In genomic region chr22:38449776-38450175, GRCh38 we compare ENCODE assay signal across 18 cellular contexts. TPM values are rescaled to one million over a fixed set of nuclear protein-coding genes. Genes with fewer than 3 reads are reported as not detected.
DNase-seq lines count a peak whose midpoint lies in the region; ATAC-seq and TF ChIP-seq lines count a peak whose summit lies in the region.
"Had no signal": no experiment of that assay in that cellular context is flagged by ENCODE, and none has a peak within 500 bp of the region (broad histone marks: within the 10 kb centered on the region; RNA-seq: fewer than 3 reads in every experiment).

No MANE protein-coding gene starts in this region.

- intact Hi-C loops in Right ventricle myocardium inferior (cut with DNase I): no loop called here
- intact Hi-C loops in cardiac septum (cut with DNase I): no loop called here
- intact Hi-C loops in right cardiac atrium (cut with DNase I): no loop called here

- H3K9me3 Mint-ChIP-seq in GM23338 (no peaks in the 10 kb centered on the region), immature natural killer cell (no peaks in the 10 kb centered on the region)

- H3K4me1 Mint-ChIP-seq in GM23338: peaks cover 30% of the 10 kb centered on the region
- peaks cover 0 to 4% of the 10 kb centered on the region in 2 donors for H3K4me1 Mint-ChIP-seq in immature natural killer cell

- ATAC-seq in Right ventricle myocardium inferior (peak; percentile 39), esophagus mucosa (peak; percentile 19), right cardiac atrium (peak; percentile 8 to 51), GM23338 (no peak)

- no peak overlapping the region for H3K4me3 Mint-ChIP-seq in GM23338
- H3K4me3 Mint-ChIP-seq in immature natural killer cell: no peak overlapping the region
- H3K4me3 Mint-ChIP-seq: CD8-positive, alpha-beta memory T cell had no signal

- H3K9me3 ChIP-seq in right cardiac atrium (ENCODE audit: control insufficient read depth, low read length): no peaks in the 10 kb centered on the region
- H3K9me3 ChIP-seq: BLaER1, MG63 had no signal

- no peak for TF ChIP-seq CTCF in GM23338 (conservative IDR thresholded peaks at IDR 0.05; ENCODE audit: low read depth in 2 of 2)

- H4K20me1 ChIP-seq in GM23338 (replicated peaks; ENCODE audit: insufficient read depth): no peaks in the 10 kb centered on the region; the same call in 1 of the 2 replicates

- H3K9me2 ChIP-seq in GM23338 (ENCODE audit: insufficient read depth): no peaks in the 10 kb centered on the region

- H3K4me1 ChIP-seq in right cardiac atrium (ENCODE audit: control insufficient read depth, insufficient read depth, low read length) (peaks cover 5% of the 10 kb centered on the region), GM23338 (ENCODE audit: insufficient read depth) (peaks cover 8% of the 10 kb centered on the region; the same call in 1 of the 2 replicates)

- H3K4me2 ChIP-seq in GM23338: no peak overlapping the region
- H3K4me2 ChIP-seq: BLaER1, KMS-11 had no signal

- H3K27me3 ChIP-seq in right cardiac atrium (ENCODE audit: control insufficient read depth, insufficient read depth): no peaks in the 10 kb centered on the region
- H3K27me3 ChIP-seq in GM23338 (ENCODE audit: insufficient read depth): peaks cover 29% of the 10 kb centered on the region

- H3K27me3 Mint-ChIP-seq in GM23338 (ENCODE audit: insufficient read depth, low read depth, poor library complexity): peaks cover 40% of the 10 kb centered on the region
- peaks cover 20 to 24% (median 24%) of the 10 kb centered on the region in 3 donors for H3K27me3 Mint-ChIP-seq in immature natural killer cell (ENCODE audit: low read depth in 3 of 3)

- H3K27ac Mint-ChIP-seq in GM23338 (no peak overlapping the region), immature natural killer cell (no peak overlapping the region)

- peak overlapping the region; percentile 96 for H3K27ac ChIP-seq in right cardiac atrium (ENCODE audit: low read length)
- peak overlapping the region; percentile 73 for H3K27ac ChIP-seq in temporal lobe (ENCODE audit: low read depth, low read length)
- no peak overlapping the region for H3K27ac ChIP-seq in GM23338 (ENCODE audit: low read depth)
- H3K27ac ChIP-seq: BLaER1, KMS-11 had no signal

- H3K36me3 Mint-ChIP-seq in GM23338 (ENCODE audit: low read depth) (no peaks in the 10 kb centered on the region), immature natural killer cell (no peaks in the 10 kb centered on the region)
- H3K36me3 Mint-ChIP-seq: CD8-positive, alpha-beta memory T cell had no signal

- no peak overlapping the region for H2AFZ ChIP-seq in GM23338

- 58% methylated on average over 18 of the region's 18 CpGs for WGBS in right cardiac atrium

- peaks cover 6% of the 10 kb centered on the region; the same call in 1 of the 2 replicates for H3F3A ChIP-seq in GM23338 (replicated peaks; ENCODE audit: low read depth)

- no peak for DNase-seq in Right ventricle myocardium inferior (ENCODE audit: missing footprints)
- DNase-seq in cardiac septum (ENCODE audit: low spot score): no peak
- no peak for DNase-seq in right cardiac atrium
- DNase-seq in GM23338 (ENCODE audit: low spot score): no peak
- DNase-seq in immature natural killer cell: no peak
- no peak for DNase-seq in SKM-1 (lab: John Stamatoyannopoulos, UW; ENCODE audit: unreplicated experiment)
- DNase-seq: 8988T; CD8-positive, alpha-beta memory T cell; MG63; NCI-H1105; NCI-H187; NCI-H2171 treated with DMSO at 0.1 percent for 48 hours; NCI-H82 had no signal

- no peaks in the 10 kb centered on the region for H3K36me3 ChIP-seq in GM23338 (ENCODE audit: insufficient read depth)
- H3K36me3 ChIP-seq: BLaER1, MG63 had no signal

- no peaks in the 10 kb centered on the region for H3K79me2 ChIP-seq in GM23338 (replicated peaks; ENCODE audit: insufficient read depth)

- H3K4me3 ChIP-seq in right cardiac atrium (ENCODE audit: low read length): no peak overlapping the region
- no peak overlapping the region for H3K4me3 ChIP-seq in GM23338
- H3K4me3 ChIP-seq: BLaER1, MG63 had no signal

TF ChIP-seq in GM23338, 12 proteins besides CTCF, POLR2A, EP300 and RAD21:
- TF ChIP-seq, protein P1, sequence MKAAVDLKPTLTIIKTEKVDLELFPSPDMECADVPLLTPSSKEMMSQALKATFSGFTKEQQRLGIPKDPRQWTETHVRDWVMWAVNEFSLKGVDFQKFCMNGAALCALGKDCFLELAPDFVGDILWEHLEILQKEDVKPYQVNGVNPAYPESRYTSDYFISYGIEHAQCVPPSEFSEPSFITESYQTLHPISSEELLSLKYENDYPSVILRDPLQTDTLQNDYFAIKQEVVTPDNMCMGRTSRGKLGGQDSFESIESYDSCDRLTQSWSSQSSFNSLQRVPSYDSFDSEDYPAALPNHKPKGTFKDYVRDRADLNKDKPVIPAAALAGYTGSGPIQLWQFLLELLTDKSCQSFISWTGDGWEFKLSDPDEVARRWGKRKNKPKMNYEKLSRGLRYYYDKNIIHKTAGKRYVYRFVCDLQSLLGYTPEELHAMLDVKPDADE (IDR thresholded peaks at IDR 0.05): no peak

RNA-seq across cellular contexts. Expression of gene KCNJ4, which starts 5.2 kb away (rescaled TPM):
- total RNA-seq in Right ventricle myocardium inferior: 16.0 TPM
- 67.8 TPM for total RNA-seq in cardiac septum
- not detected for total RNA-seq in esophagus mucosa
- total RNA-seq in right cardiac atrium: 10 to 100 TPM; 15.7 to 40.5 (median 31.3) TPM
- polyA plus RNA-seq in right cardiac atrium: 40.4 TPM
- 6.6 TPM for total RNA-seq in temporal lobe
- total RNA-seq in GM23338 (2014; rRNA removed; shearing (Covaris generic)): 1.3 TPM in 2 replicates
- polyA plus RNA-seq in GM23338 (2016; fragmentation: Nextera tagmentation; extraction: Ambion mirVana): 0.23 and 0.28 TPM in 2 replicates
- polyA plus RNA-seq in immature natural killer cell: not detected
- total RNA-seq: CD8-positive, alpha-beta memory T cell; NCI-H460 had no signal
- polyA plus RNA-seq: CD8-positive, alpha-beta memory T cell had no signal

RNA-seq across cellular contexts. Expression of gene KDELR3, which starts 18.1 kb away (rescaled TPM):
- total RNA-seq in Right ventricle myocardium inferior (4.4 TPM), cardiac septum (18.2 TPM), esophagus mucosa (3.2 TPM), right cardiac atrium (1 to 10 TPM; 5.0 to 8.3 (median 7.4) TPM), temporal lobe (1.5 TPM)
- polyA plus RNA-seq in right cardiac atrium (7.9 TPM), GM23338 (2016; fragmentation: Nextera tagmentation; extraction: Ambion mirVana) (5.7 and 7.8 TPM in 2 replicates), immature natural killer cell (under 1 TPM in 1 of 3 donors, not detected in 2; 0.56 TPM)
- 5.6 and 11.1 TPM in 2 replicates for total RNA-seq in GM23338 (2014; rRNA removed; shearing (Covaris generic))

RNA-seq across cellular contexts. Expression of gene DDX17, which starts 56.3 kb away (rescaled TPM):
- total RNA-seq in Right ventricle myocardium inferior (195 TPM), cardiac septum (215 TPM), esophagus mucosa (183 TPM), right cardiac atrium (100 to 1,000 TPM; 216 to 253 (median 238) TPM), temporal lobe (453 TPM)
- polyA plus RNA-seq in right cardiac atrium (134 TPM), GM23338 (2016; fragmentation: Nextera tagmentation; extraction: Ambion mirVana) (88.0 and 91.0 TPM in 2 replicates), immature natural killer cell (10 to 100 TPM; 25.9 to 59.1 (median 26.9) TPM)
- 452 and 603 TPM in 2 replicates for total RNA-seq in GM23338 (2014; rRNA removed; shearing (Covaris generic))
